19 cellular contexts compared by ENCODE assay signal in genomic region chr6:90496191-90496590, GRCh38.
DNase-seq lines count a peak whose midpoint lies in the region; FAIRE-seq and TF ChIP-seq lines count a peak whose summit lies in the region.
"Had no signal": no experiment of that assay in that cellular context is flagged by ENCODE, and none has a peak within 500 bp of the region (broad histone marks: within the 10 kb centered on the region; RNA-seq: fewer than 3 reads in every experiment).

No MANE protein-coding gene starts in this region.

- peaks cover 83% of the 10 kb centered on the region for H3K4me1 Mint-ChIP-seq in nephron progenitor cell
- H3K4me1 Mint-ChIP-seq: B cell had no signal

- no peak for FAIRE-seq in endothelial cell of umbilical vein (lab: Jason Lieb, UNC)

- no peaks in the 10 kb centered on the region for H3K36me3 ChIP-seq in endothelial cell of umbilical vein (ENCODE audit: control insufficient read depth in 2 of 2, extremely low read depth in 1 of 2, insufficient read depth in 2 of 2, low read length in 2 of 2)

- H3K4me3 ChIP-seq in endothelial cell of umbilical vein (replicated peaks in 1 of 3; ENCODE audit: insufficient read depth in 1 of 3, low read depth in 1 of 3, low read length in 3 of 3), result no peak overlapping the region

- TF ChIP-seq CTCF in endothelial cell of umbilical vein (IDR thresholded peaks at IDR 0.05; ENCODE audit: extremely low read depth in 1 of 2, insufficient read depth in 1 of 2, low read depth in 1 of 2, low read length in 2 of 2) (no peak), nephron progenitor cell (IDR thresholded peaks at IDR 0.05) (no peak)

- H4K20me1 ChIP-seq in endothelial cell of umbilical vein (replicated peaks; ENCODE audit: control insufficient read depth, extremely low read depth, insufficient read depth, low read length), result no peaks in the 10 kb centered on the region

- peaks cover 4% of the 10 kb centered on the region for H3K27me3 Mint-ChIP-seq in nephron progenitor cell (ENCODE audit: low read depth, poor library complexity)

- CTCF ChIA-PET in endothelial cell of umbilical vein (lab: Charles Lee), result no interaction called here

- H3K36me3 Mint-ChIP-seq in nephron progenitor cell (ENCODE audit: low read depth), result peaks cover 14% of the 10 kb centered on the region

- intact Hi-C loops in endothelial cell of umbilical vein (cut with micrococcal nuclease), result no loop called here

- POLR2A ChIA-PET in endothelial cell of umbilical vein (lab: Charles Lee), result no interaction called here

- no TSS peak for BruUV-seq in endothelial cell of umbilical vein (replicated peaks; lab: Mats Ljungman, UMichigan)

- H3K79me2 ChIP-seq in endothelial cell of umbilical vein (ENCODE audit: control insufficient read depth, insufficient read depth, low read length), result no peaks in the 10 kb centered on the region

- no peak overlapping the region for H3K9ac ChIP-seq in endothelial cell of umbilical vein (replicated peaks; ENCODE audit: extremely low read depth, insufficient read depth, low read length)

- H3K9me3 ChIP-seq in endothelial cell of umbilical vein (replicated peaks; ENCODE audit: control insufficient read depth, insufficient read depth, low read length), result no peaks in the 10 kb centered on the region

- dilution Hi-C loops in endothelial cell of umbilical vein (cut with MboI; ENCODE audit: extremely low pct_ligation_motif_present, low sequenced_read_pairs), result no loop called here

- DNase-seq in DMS79 treated with DMSO at 0.1 percent for 48 hours (lab: John Stamatoyannopoulos, UW) (peak; percentile 14), DMS79 (lab: John Stamatoyannopoulos, UW) (no peak), endothelial cell of umbilical vein (ENCODE audit: low read depth, low spot score) (no peak), nephron progenitor cell (peak; percentile 37), HUDEP-2 (lab: John Stamatoyannopoulos, UW; ENCODE audit: unreplicated experiment in 76 of 76) (no peak), MV-4-11 (lab: John Stamatoyannopoulos, UW) (no peak)
- DNase-seq in stimulated activated CD8-positive, alpha-beta memory T cell treated with anti-CD3 and anti-CD28 coated beads, Interleukin-4, amount 100 ng/mL, for 48 hours, result no peak
- DNase-seq in stimulated activated CD4-positive, alpha-beta T cell treated with anti-CD3 and anti-CD28 coated beads, Interleukin-12 subunit alpha, Interleukin-12 subunit beta, amount 100 ng/mL, for 4 hours, result no peak
- DNase-seq: CD4-positive, alpha-beta T cell; DMS53; IMR-90; Karpas-422; MM.1S; NCI-H1105; NCI-H1694 treated with DMSO at 0.1 percent for 48 hours; NCI-H446 treated with DMSO at 0.1 percent for 48 hours; NK-92 treated with Interleukin-12 subunit alpha and Interleukin-12 subunit beta, amount 100 ng/mL, for 24 hours had no signal

- H3K27ac Mint-ChIP-seq in nephron progenitor cell, result peak overlapping the region; percentile 94
- H3K27ac Mint-ChIP-seq: B cell; CD4-positive, alpha-beta T cell had no signal

- H3K4me1 ChIP-seq in endothelial cell of umbilical vein (ENCODE audit: control insufficient read depth, extremely low read depth, insufficient read depth, low read length), result peaks cover 31% of the 10 kb centered on the region

- peak overlapping the region; percentile 56 for H2AFZ ChIP-seq in endothelial cell of umbilical vein (ENCODE audit: low read depth, low read length)

- no peak overlapping the region for H3K4me2 ChIP-seq in endothelial cell of umbilical vein (ENCODE audit: insufficient read depth, low read length)

- H3K27me3 ChIP-seq in endothelial cell of umbilical vein (ENCODE audit: control insufficient read depth in 2 of 2, insufficient read depth in 2 of 2, low read length in 2 of 2), result no peaks in the 10 kb centered on the region

- peaks cover 10% of the 10 kb centered on the region for H3K9me3 Mint-ChIP-seq in nephron progenitor cell
- H3K9me3 Mint-ChIP-seq: CD4-positive, alpha-beta T cell had no signal

- H3K27ac ChIP-seq in endothelial cell of umbilical vein (ENCODE audit: insufficient read depth, low read depth, low read length), result no peak overlapping the region
- H3K27ac ChIP-seq: 22Rv1 had no signal

- no peaks in the 10 kb centered on the region for H3K9me1 ChIP-seq in endothelial cell of umbilical vein (replicated peaks; ENCODE audit: control insufficient read depth, extremely low read depth, insufficient read depth, low read length)

- peak overlapping the region; percentile 54 for H3K4me3 Mint-ChIP-seq in nephron progenitor cell
- H3K4me3 Mint-ChIP-seq: B cell; CD4-positive, alpha-beta T cell had no signal

- no peak for TF ChIP-seq POLR2A in endothelial cell of umbilical vein (IDR thresholded peaks at IDR 0.05; ENCODE audit: low read depth, low read length)

TF ChIP-seq in endothelial cell of umbilical vein, 7 proteins besides CTCF, POLR2A, EP300 and RAD21:
- no peak for TF ChIP-seq FOS (IDR thresholded peaks at IDR 0.05; ENCODE audit: borderline replicate concordance, insufficient read depth, low read length)
- no peak for TF ChIP-seq JUN (IDR thresholded peaks at IDR 0.05; ENCODE audit: borderline replicate concordance, insufficient read depth, insufficient read length, low read depth)
- TF ChIP-seq MAX (IDR thresholded peaks at IDR 0.05; ENCODE audit: insufficient read depth, insufficient read length), result no peak
- no peak for TF ChIP-seq POLR2AphosphoS5 (IDR thresholded peaks at IDR 0.05; ENCODE audit: insufficient read depth, low read depth, low read length)
- TF ChIP-seq MYC (IDR thresholded peaks at IDR 0.05; ENCODE audit: low read depth, low read length), result no peak

Comparison
In these comparisons a context has a peak if more than half of its experiments do, and no peak if none do; other contexts are left out.
1. DNase-seq: peak in DMS79 treated with DMSO at 0.1 percent for 48 hours (single experiment) and nephron progenitor cell (single experiment); none in DMS79 (single experiment), endothelial cell of umbilical vein (single experiment), stimulated activated CD8-positive, alpha-beta memory T cell treated with anti-CD3 and anti-CD28 coated beads, Interleukin-4, amount 100 ng/mL, for 48 hours (single experiment), HUDEP-2 (0 of 76), stimulated activated CD4-positive, alpha-beta T cell treated with anti-CD3 and anti-CD28 coated beads, Interleukin-12 subunit alpha, Interleukin-12 subunit beta, amount 100 ng/mL, for 4 hours (single experiment) and MV-4-11 (single experiment).